In genomic region chr17:75031972-75032895, GRCh38 we compare ENCODE assay signal across 8 cellular contexts. TPM values are rescaled to one million over a fixed set of nuclear protein-coding genes. Genes with fewer than 3 reads are reported as not detected.
A peak's percentile ranks its signal among the peaks of the same experiment; 100 is the strongest.
DNase-seq lines count a peak whose midpoint lies in the region; ATAC-seq and TF ChIP-seq lines count a peak whose summit lies in the region.

No MANE protein-coding gene starts in this region.

- DNase-seq in G401 (ENCODE audit: low spot score) = peak; percentile 98
- peak; percentile 79 for DNase-seq in NCI-H1105 treated with DMSO at 0.1 percent for 48 hours (lab: John Stamatoyannopoulos, UW)
- peak in 4 of 5 donors; percentile 32 to 66 (median 57) for DNase-seq in T-helper 1 cell
- DNase-seq in body of pancreas = peak; percentile 48 to 72 (median 60)
- DNase-seq in hepatocyte (ENCODE audit: low spot score) = peak; percentile 71
- peak; percentile 62 for DNase-seq in renal cortical epithelial cell (ENCODE audit: low read depth)
- DNase-seq in NK-92 treated with Interleukin-12 subunit alpha and Interleukin-12 subunit beta, amount 100 ng/mL, for 24 hours (lab: John Stamatoyannopoulos, UW) = no peak

- H3K4me3 ChIP-seq in body of pancreas = no peak overlapping the region
- H3K4me3 ChIP-seq in hepatocyte = peak overlapping the region; percentile 59

- H2AFZ ChIP-seq in hepatocyte = no peak overlapping the region

- H4K20me1 ChIP-seq in hepatocyte (ENCODE audit: insufficient read depth, poor library complexity, severe bottlenecking) = no peaks in the 10 kb centered on the region

- H3K36me3 ChIP-seq in body of pancreas (replicated peaks in 1 of 2; ENCODE audit: insufficient read depth in 1 of 2, low read depth in 2 of 2) (no peaks in the 10 kb centered on the region), hepatocyte (replicated peaks; ENCODE audit: insufficient read depth, low read depth) (no peaks in the 10 kb centered on the region)

- intact Hi-C loops in body of pancreas (cut with DNase I) = no loop called here

- peak overlapping the region; percentile 89 for H3K4me2 ChIP-seq in hepatocyte

- peak overlapping the region in 2 of 4 donors; percentile 42 to 87 for H3K27ac ChIP-seq in body of pancreas
- peak overlapping the region; percentile 49 for H3K27ac ChIP-seq in hepatocyte

- no peak for TF ChIP-seq POLR2A in body of pancreas (IDR thresholded peaks at IDR 0.05)

- ATAC-seq in body of pancreas = no peak
- ATAC-seq in GM21390 (IDR thresholded peaks at IDR 0.05; ENCODE audit: unreplicated experiment) = no peak

- H3K9me2 ChIP-seq in hepatocyte (replicated peaks; ENCODE audit: insufficient read depth) = no peaks in the 10 kb centered on the region

- H3K27me3 ChIP-seq in body of pancreas (no peaks in the 10 kb centered on the region), hepatocyte (no peaks in the 10 kb centered on the region)

- no peaks in the 10 kb centered on the region for H3K79me2 ChIP-seq in hepatocyte

- WGBS in body of pancreas, 2 donors = 23 to 25% methylated on average over 15 of the region's 15 CpGs
- WGBS in hepatocyte (ENCODE audit: low lambda C conversion rate, missing lambda C conversion rate) = 44% methylated on average over 12 of the region's 15 CpGs

- H3K9me3 ChIP-seq in body of pancreas = no peaks in the 10 kb centered on the region
- H3K9me3 ChIP-seq in hepatocyte (ENCODE audit: low read depth) = no peaks in the 10 kb centered on the region

- in situ Hi-C loops in G401 (cut with HindIII; ENCODE audit: low sequenced_read_pairs) = no loop called here

- H3K4me1 ChIP-seq in body of pancreas = peaks cover 32% of the 10 kb centered on the region
- no peaks in the 10 kb centered on the region for H3K4me1 ChIP-seq in hepatocyte (ENCODE audit: insufficient read depth)

- TF ChIP-seq CTCF in body of pancreas (IDR thresholded peaks at IDR 0.05) (no peak), hepatocyte (IDR thresholded peaks at IDR 0.05; ENCODE audit: poor library complexity) (no peak)

RNA-seq across cellular contexts. Expression of gene ATP5PD, which starts 14.5 kb away (rescaled TPM):
- total RNA-seq in G401 (2014; rRNA removed; shearing (Covaris generic)) = 206 and 238 TPM in 2 replicates
- total RNA-seq in body of pancreas (100 to 1,000 TPM; 105 to 131 TPM), hepatocyte (246 and 296 TPM in 2 replicates), renal cortical epithelial cell (266 and 415 TPM in 2 replicates)
- 307 and 332 TPM in 2 replicates for polyA plus RNA-seq in hepatocyte

RNA-seq across cellular contexts. Expression of gene KCTD2, which starts 14.8 kb away (rescaled TPM):
- total RNA-seq in G401 (2014; rRNA removed; shearing (Covaris generic)) = 26.8 and 27.8 TPM in 2 replicates
- total RNA-seq in body of pancreas (10 to 100 TPM; 11.2 to 12.7 TPM), hepatocyte (17.5 and 19.1 TPM in 2 replicates), renal cortical epithelial cell (13.4 and 29.6 TPM in 2 replicates)
- polyA plus RNA-seq in hepatocyte = 10.1 and 12.7 TPM in 2 replicates

RNA-seq across cellular contexts. Expression of gene MRPL58, which starts 19.8 kb away (rescaled TPM):
- 98.4 and 99.0 TPM in 2 replicates for total RNA-seq in G401 (2014; rRNA removed; shearing (Covaris generic))
- 10 to 100 TPM in 1 of 2 donors, not detected in 1; 16.9 TPM for total RNA-seq in body of pancreas
- total RNA-seq in hepatocyte = 39.3 and 49.5 TPM in 2 replicates
- 29.8 and 39.3 TPM in 2 replicates for polyA plus RNA-seq in hepatocyte
- 19.9 and 40.8 TPM in 2 replicates for total RNA-seq in renal cortical epithelial cell

RNA-seq across cellular contexts. Expression of gene CDR2L, which starts 44.8 kb away (rescaled TPM):
- 21.8 and 24.4 TPM in 2 replicates for total RNA-seq in G401 (2014; rRNA removed; shearing (Covaris generic))
- total RNA-seq in body of pancreas (10 to 100 TPM; 11.9 to 18.5 TPM), hepatocyte (12.8 and 16.4 TPM in 2 replicates), renal cortical epithelial cell (36.8 and 69.2 TPM in 2 replicates)
- polyA plus RNA-seq in hepatocyte = 14.6 and 17.0 TPM in 2 replicates

RNA-seq across cellular contexts. Expression of gene SLC16A5, which starts 55.5 kb away (rescaled TPM):
- 11.0 and 25.5 TPM in 2 replicates for total RNA-seq in G401 (2014; rRNA removed; shearing (Covaris generic))
- 10 to 100 TPM in 1 of 2 donors, 1 to 10 TPM in 1; 2.1 to 14.8 TPM for total RNA-seq in body of pancreas
- 11.9 and 12.7 TPM in 2 replicates for total RNA-seq in hepatocyte
- polyA plus RNA-seq in hepatocyte = 12.8 and 15.8 TPM in 2 replicates
- total RNA-seq in renal cortical epithelial cell = 35.6 and 165 TPM in 2 replicates
